In the genomic region with DNA sequence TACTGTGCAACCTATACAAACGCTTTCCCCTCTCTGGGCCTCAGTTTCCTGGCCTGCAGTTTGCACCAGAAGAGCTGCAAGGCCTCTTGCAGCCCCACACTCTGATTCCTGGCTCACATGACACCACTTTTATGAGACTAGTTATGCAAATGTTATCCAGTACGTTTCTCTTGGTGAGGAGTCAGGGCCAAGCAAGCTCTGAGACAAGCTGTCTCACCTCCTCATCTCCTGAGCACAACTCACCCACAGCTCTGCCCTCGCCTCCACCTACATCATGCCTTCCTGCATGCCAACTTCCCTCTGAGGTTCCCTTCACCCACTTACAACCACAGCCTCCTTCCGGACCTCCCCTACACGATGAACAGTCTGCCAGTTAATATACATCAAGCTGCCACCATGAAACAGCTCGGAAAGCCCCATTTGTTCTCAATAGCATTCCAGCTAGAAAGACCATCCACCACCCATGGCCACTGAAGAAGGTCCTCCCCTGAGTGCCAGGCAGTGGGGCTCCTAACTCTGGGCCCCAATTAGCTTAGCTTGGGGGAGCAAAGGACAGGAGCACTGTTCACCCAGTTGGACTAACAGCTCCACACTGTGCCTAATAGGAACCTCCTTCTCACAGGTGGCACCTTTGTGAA, we compare ENCODE assay signal across 8 cellular contexts. TPM values are rescaled to one million over a fixed set of nuclear protein-coding genes. Genes with fewer than 3 reads are reported as not detected.
A peak's percentile ranks its signal among the peaks of the same experiment; 100 is the strongest.
DNase-seq lines count a peak whose midpoint lies in the region; ATAC-seq and TF ChIP-seq lines count a peak whose summit lies in the region.

No MANE protein-coding gene starts in this region.

- H3K4me1 Mint-ChIP-seq in naive thymus-derived CD4-positive, alpha-beta T cell, result peaks cover 48 to 79% (median 64%) of the 10 kb centered on the region in 7 donors

- TF ChIP-seq POLR2A in lower leg skin (IDR thresholded peaks at IDR 0.05), result no peak

- peak overlapping the region; percentile 59 for H3K4me3 ChIP-seq in naive thymus-derived CD4-positive, alpha-beta T cell (ENCODE audit: low read length)
- H3K4me3 ChIP-seq in lower leg skin (ENCODE audit: low read depth, poor library complexity, severe bottlenecking), result no peak overlapping the region

- peak overlapping the region; percentile 6 to 84 (median 66) for H3K4me3 Mint-ChIP-seq in naive thymus-derived CD4-positive, alpha-beta T cell

- H3K36me3 ChIP-seq in naive thymus-derived CD4-positive, alpha-beta T cell (ENCODE audit: control insufficient read depth in 2 of 3, insufficient read depth in 3 of 3, low read length in 3 of 3), result no peaks in the 10 kb centered on the region

- peaks cover 0 to 5% (median 0%) of the 10 kb centered on the region in 5 donors for H3K27me3 Mint-ChIP-seq in naive thymus-derived CD4-positive, alpha-beta T cell

- POLR2A ChIA-PET in naive thymus-derived CD4-positive, alpha-beta T cell (lab: Charles Lee), result interaction anchor here (0.7 to 2.6 kb wide), 5 partner anchors 13 to 452 kb away, joined by 3 to 7 read pairs (median 4); partner anchors contain the start of genes DNAJB11 and EIF4A2

- ATAC-seq in HG03175 (IDR thresholded peaks at IDR 0.05; ENCODE audit: unreplicated experiment) (peak; percentile 44), HG02884 (IDR thresholded peaks at IDR 0.05; ENCODE audit: unreplicated experiment) (no peak), GM21390 (IDR thresholded peaks at IDR 0.05; ENCODE audit: unreplicated experiment) (no peak), left lobe of liver (no peak)
- peak; percentile 97 for ATAC-seq in naive thymus-derived CD4-positive, alpha-beta T cell

- peak; percentile 84 for DNase-seq in GDM1 (lab: John Stamatoyannopoulos, UW)
- DNase-seq in activated CD4-positive, alpha-beta T cell treated with anti-CD3 and anti-CD28 coated beads, Interleukin-2, amount 50 U/mL, for 4 hours, result peak; percentile 64 to 70
- peak in 8 of 9 donors; percentile 50 to 82 (median 74) for DNase-seq in naive thymus-derived CD4-positive, alpha-beta T cell
- DNase-seq in left lobe of liver (ENCODE audit: low spot score), result no peak
- DNase-seq in lower leg skin (ENCODE audit: low spot score in 2 of 2), result no peak

- intact Hi-C loops in naive thymus-derived CD4-positive, alpha-beta T cell (cut with micrococcal nuclease), result loop anchor here (1.0 to 2.0 kb wide), 2 partner anchors 15 to 22 kb away; no protein-coding TSS in a partner anchor
- intact Hi-C loops in lower leg skin (cut with DNase I; ENCODE audit: low total_unique reads), result no loop called here

- H3K27ac ChIP-seq in naive thymus-derived CD4-positive, alpha-beta T cell (ENCODE audit: low read depth, low read length), result peak overlapping the region; percentile 58

- peak overlapping the region; percentile 0 to 88 (median 75) for H3K27ac Mint-ChIP-seq in naive thymus-derived CD4-positive, alpha-beta T cell

- TF ChIP-seq CTCF in lower leg skin (IDR thresholded peaks at IDR 0.05), result no peak

- peaks cover 0 to 4% (median 0%) of the 10 kb centered on the region in 11 donors for H3K9me3 Mint-ChIP-seq in naive thymus-derived CD4-positive, alpha-beta T cell

- H3K27me3 ChIP-seq in naive thymus-derived CD4-positive, alpha-beta T cell (ENCODE audit: control insufficient read depth in 2 of 2, insufficient read depth in 2 of 2, low read length in 2 of 2), result no peaks in the 10 kb centered on the region

- no peaks in the 10 kb centered on the region for H3K9me3 ChIP-seq in naive thymus-derived CD4-positive, alpha-beta T cell (ENCODE audit: control insufficient read depth in 2 of 3, low read length in 3 of 3)

- peaks cover 54 to 55% of the 10 kb centered on the region in 2 donors for H3K4me1 ChIP-seq in naive thymus-derived CD4-positive, alpha-beta T cell (ENCODE audit: control insufficient read depth in 2 of 2, insufficient read depth in 2 of 2, low read length in 2 of 2)

- CTCF ChIA-PET in naive thymus-derived CD4-positive, alpha-beta T cell (lab: Charles Lee), result interaction anchor here (0.7 to 3.8 kb wide), 6 partner anchors 17 to 575 kb away, joined by 3 to 19 read pairs (median 5); no protein-coding TSS in a partner anchor

- peaks cover 0 to 5% (median 4%) of the 10 kb centered on the region in 5 donors for H3K36me3 Mint-ChIP-seq in naive thymus-derived CD4-positive, alpha-beta T cell

- WGBS in lower leg skin, 2 donors, result 54 to 59% methylated on average over 6 of the region's 6 CpGs

RNA-seq across cellular contexts. Expression of gene CRYGS, which starts 25.0 kb away (rescaled TPM):
- total RNA-seq in naive thymus-derived CD4-positive, alpha-beta T cell, result 10 to 100 TPM in 2 of 5 experiments, 1 to 10 TPM in 3; 3.1 to 13.9 (median 4.9) TPM
- under 1 TPM in 1 of 2 donors, not detected in 1; 0.26 TPM for polyA plus RNA-seq in naive thymus-derived CD4-positive, alpha-beta T cell
- total RNA-seq in left lobe of liver (2.6 TPM), lower leg skin (1 to 10 TPM in 2 of 4 donors, under 1 TPM in 2; 0.42 to 2.3 (median 1.3) TPM)

RNA-seq across cellular contexts. Expression of gene TBCCD1, which starts 48.0 kb away (rescaled TPM):
- total RNA-seq in naive thymus-derived CD4-positive, alpha-beta T cell, result 10 to 100 TPM; 11.3 to 20.3 (median 15.8) TPM
- polyA plus RNA-seq in naive thymus-derived CD4-positive, alpha-beta T cell, result 10 to 100 TPM; 13.8 to 21.1 TPM
- total RNA-seq in left lobe of liver (6.4 TPM), lower leg skin (10 to 100 TPM in 3 of 4 donors, 1 to 10 TPM in 1; 9.7 to 17.7 (median 14.6) TPM)

RNA-seq across cellular contexts. Expression of gene DNAJB11, which starts 51.4 kb away (rescaled TPM):
- 10 to 100 TPM; 29.9 to 75.2 (median 63.1) TPM for total RNA-seq in naive thymus-derived CD4-positive, alpha-beta T cell
- 10 to 100 TPM; 27.4 to 28.5 TPM for polyA plus RNA-seq in naive thymus-derived CD4-positive, alpha-beta T cell
- total RNA-seq in left lobe of liver (35.3 TPM), lower leg skin (10 to 100 TPM; 24.7 to 32.1 (median 26.4) TPM)

Comparison
In these comparisons a context has a peak if more than half of its experiments do, and no peak if none do; other contexts are left out.
1. DNase-seq: peak in GDM1 (single experiment), activated CD4-positive, alpha-beta T cell treated with anti-CD3 and anti-CD28 coated beads, Interleukin-2, amount 50 U/mL, for 4 hours (2 of 2) and naive thymus-derived CD4-positive, alpha-beta T cell (8 of 9); none in left lobe of liver (single experiment) and lower leg skin (0 of 2).
2. ATAC-seq: peak in HG03175 (single experiment) and naive thymus-derived CD4-positive, alpha-beta T cell (single experiment); none in HG02884 (single experiment), GM21390 (single experiment) and left lobe of liver (single experiment).